8 cellular contexts compared by ENCODE assay signal in the genomic region with DNA sequence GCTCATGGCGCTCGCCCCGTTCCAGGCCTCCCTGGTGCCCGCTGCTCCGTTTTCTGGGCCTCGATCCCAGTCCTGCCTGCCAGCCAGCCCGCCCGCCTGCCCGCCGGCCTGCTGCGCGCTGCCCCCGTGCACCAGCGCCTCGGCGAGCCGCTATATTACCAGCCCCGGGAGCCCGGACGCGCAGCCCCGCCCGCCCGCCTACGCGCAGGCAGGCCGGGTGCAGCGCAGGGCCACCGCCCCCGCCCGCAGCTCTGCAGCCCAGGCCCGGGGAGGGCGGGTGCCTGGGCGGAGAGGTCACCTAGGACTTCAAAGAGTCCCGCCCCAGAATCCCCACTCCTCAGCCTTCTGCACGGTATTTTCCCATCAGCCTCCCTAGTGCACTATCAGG. TPM values are rescaled to one million over a fixed set of nuclear protein-coding genes. Genes with fewer than 3 reads are reported as not detected.
DNase-seq lines count a peak whose midpoint lies in the region; ATAC-seq and TF ChIP-seq lines count a peak whose summit lies in the region.

Gene MAOB, minus strand, starts transcription at position 157 of the 388 bp plus-strand sequence. Its CDS starts 151 bp downstream, at position 6.

- H3K4ac ChIP-seq in H9 (ENCODE audit: low read depth, low read length): no peak within 1 kb of the TSS

- ATAC-seq in right cardiac atrium (peak; percentile 94 to 95), GM18873 (IDR thresholded peaks at IDR 0.05; ENCODE audit: low FRiP score, unreplicated experiment) (no peak), HG03159 (IDR thresholded peaks at IDR 0.05; ENCODE audit: unreplicated experiment) (no peak)

- WGBS in H9 (ENCODE audit: extremely low coverage, insufficient read length, low lambda C conversion rate): no CpG with 5 or more reads among the region's 36 CpGs
- under 1% methylated on average over 36 of the region's 36 CpGs for WGBS in right cardiac atrium
- WGBS in sigmoid colon, 2 donors: 0 to 2% methylated on average over 36 of the region's 36 CpGs

- H2BK120ac ChIP-seq in H9 (ENCODE audit: low read depth, low read length, poor library complexity, severe bottlenecking): no peak within 1 kb of the TSS

- H3K14ac ChIP-seq in H9 (ENCODE audit: insufficient read depth, low read length): peak within 1 kb of the TSS; percentile 55; the same call in 1 of the 2 replicates

- H3K4me1 Mint-ChIP-seq in H9: peaks cover 5% of the 10 kb centered on the region in 2 experiments

- H3K4me3 ChIP-seq in right cardiac atrium (ENCODE audit: low read length) (peak within 1 kb of the TSS; percentile 37), sigmoid colon (peak within 1 kb of the TSS; percentile 39 to 57 (median 54))

- no peak within 1 kb of the TSS for H3K18ac ChIP-seq in H9 (ENCODE audit: insufficient read length, low read depth, low read length)

- no peak within 1 kb of the TSS for H3K23ac ChIP-seq in H9 (ENCODE audit: insufficient read length, low read depth, low read length)

- H2BK20ac ChIP-seq in H9 (ENCODE audit: low read depth, low read length, poor library complexity, severe bottlenecking): no peak within 1 kb of the TSS

- H3K4me2 ChIP-seq in H9 (ENCODE audit: insufficient read depth, insufficient read length, low read length): no peak within 1 kb of the TSS

- H3K27me3 ChIP-seq in H9 (ENCODE audit: insufficient read depth, low read length): no peaks in the 10 kb centered on the region
- no peaks in the 10 kb centered on the region for H3K27me3 ChIP-seq in right cardiac atrium (ENCODE audit: control insufficient read depth, insufficient read depth)
- peaks cover 0 to 3% (median 0%) of the 10 kb centered on the region in 3 donors for H3K27me3 ChIP-seq in sigmoid colon

- H2AK5ac ChIP-seq in H9 (ENCODE audit: insufficient read length, low read length): no peak within 1 kb of the TSS

- no peak for TF ChIP-seq EP300 in sigmoid colon (IDR thresholded peaks at IDR 0.05)

- H2BK12ac ChIP-seq in H9 (ENCODE audit: insufficient read length, low read depth, low read length): no peak within 1 kb of the TSS

- H3K27ac ChIP-seq in H9 (ENCODE audit: insufficient read length, low read depth, low read length) (no peak within 1 kb of the TSS), right cardiac atrium (ENCODE audit: low read length) (peak within 1 kb of the TSS; percentile 54), sigmoid colon (peak within 1 kb of the TSS; percentile 66 to 78 (median 74))

- H3K36me3 Mint-ChIP-seq in H9 (ENCODE audit: insufficient read depth in 1 of 3, low read depth in 3 of 3): peaks cover 0 to 4% (median 2%) of the 10 kb centered on the region in 3 experiments; a peak in 2 of 7 replicates

- no peak within 1 kb of the TSS for H3T11ph ChIP-seq in H9 (ENCODE audit: low read length)

- no peak within 1 kb of the TSS for H3K27ac Mint-ChIP-seq in H9

- no peaks in the 10 kb centered on the region for H3K79me2 ChIP-seq in H9 (ENCODE audit: insufficient read depth, low read length)

- no peak for TF ChIP-seq CTCF in H9 (conservative IDR thresholded peaks at IDR 0.05)
- TF ChIP-seq CTCF in sigmoid colon (IDR thresholded peaks at IDR 0.05): no peak

- H4K5ac ChIP-seq in H9 (ENCODE audit: insufficient read length, low read depth, low read length): no peak within 1 kb of the TSS

- no peaks in the 10 kb centered on the region for H3K36me3 ChIP-seq in sigmoid colon

- H2AFZ ChIP-seq in H9 (ENCODE audit: low read length): no peak within 1 kb of the TSS

- intact Hi-C loops in right cardiac atrium (cut with DNase I) (no loop called here), sigmoid colon (cut with DNase I) (no loop called here)

- H4K8ac ChIP-seq in H9 (replicated peaks; ENCODE audit: insufficient read length, low read depth, low read length): no peak within 1 kb of the TSS

- peak within 1 kb of the TSS; percentile 41 to 48; a peak in 4 of 5 replicates for H3K4me3 Mint-ChIP-seq in H9

- no peak within 1 kb of the TSS for H2BK5ac ChIP-seq in H9 (ENCODE audit: insufficient read length, low read length)

- H3K79me1 ChIP-seq in H9 (ENCODE audit: insufficient read depth, low read depth, low read length, poor library complexity, severe bottlenecking): no peaks in the 10 kb centered on the region

- H3K9me3 ChIP-seq in H9 (ENCODE audit: control insufficient read depth, low read depth, low read length) (peaks cover 25% of the 10 kb centered on the region), right cardiac atrium (ENCODE audit: control insufficient read depth, low read length) (no peaks in the 10 kb centered on the region), sigmoid colon (no peaks in the 10 kb centered on the region)

- peak; percentile 45 for DNase-seq in H9
- peak; percentile 18 for DNase-seq in activated naive CD4-positive, alpha-beta T cell treated with anti-CD3 and anti-CD28 coated beads, Interleukin-2, amount 50 U/mL, for 16 hours
- peak; percentile 51 to 83 (median 82) for DNase-seq in right cardiac atrium
- peak; percentile 72 for DNase-seq in sigmoid colon
- DNase-seq in NCI-H82 treated with DMSO at 0.1 percent for 48 hours (lab: John Stamatoyannopoulos, UW; ENCODE audit: unreplicated experiment): no peak
- no peak for DNase-seq in OCI-M2 (lab: John Stamatoyannopoulos, UW; ENCODE audit: unreplicated experiment)

- peaks cover 40% of the 10 kb centered on the region for H3K27me3 Mint-ChIP-seq in H9 (ENCODE audit: low read depth)

- peaks cover 57 to 70% of the 10 kb centered on the region in 2 experiments for H3K9me3 Mint-ChIP-seq in H9

- H4K91ac ChIP-seq in H9 (ENCODE audit: insufficient read length, low read depth, low read length): no peak within 1 kb of the TSS

- H3K9ac ChIP-seq in H9 (ENCODE audit: extremely low read depth, insufficient read length, low read length): no peak within 1 kb of the TSS

- no peaks in the 10 kb centered on the region for H3K4me1 ChIP-seq in H9 (ENCODE audit: insufficient read depth, low read length)
- peaks cover 7% of the 10 kb centered on the region for H3K4me1 ChIP-seq in right cardiac atrium (ENCODE audit: control insufficient read depth, insufficient read depth, low read length)
- peaks cover 0 to 5% (median 0%) of the 10 kb centered on the region in 4 donors for H3K4me1 ChIP-seq in sigmoid colon

- no peak within 1 kb of the TSS for H2BK15ac ChIP-seq in H9 (ENCODE audit: low read depth, low read length)

- H3K23me2 ChIP-seq in H9 (ENCODE audit: insufficient read length, low read depth, low read length, poor library complexity, severe bottlenecking): peaks cover 8% of the 10 kb centered on the region

- TF ChIP-seq POLR2A in sigmoid colon (IDR thresholded peaks at IDR 0.05): no peak

- no peak within 1 kb of the TSS for H3K56ac ChIP-seq in H9 (ENCODE audit: insufficient read length, low read depth, low read length)

- H4K20me1 ChIP-seq in H9 (ENCODE audit: control insufficient read depth, insufficient read depth, insufficient read length): no peaks in the 10 kb centered on the region

RNA-seq across cellular contexts. Expression of gene MAOB, which starts in this region (rescaled TPM):
- total RNA-seq in H9 (2021) (1.1 and 1.4 TPM in 2 replicates), right cardiac atrium (10 to 100 TPM; 71.7 to 93.6 (median 84.3) TPM), sigmoid colon (10 to 100 TPM; 23.2 to 65.4 (median 32.1) TPM)
- polyA plus RNA-seq in right cardiac atrium (59.7 TPM), sigmoid colon (1 to 10 TPM; 5.2 to 7.8 (median 5.5) TPM)

Comparison
In these comparisons a context has a peak if more than half of its experiments do, and no peak if none do; other contexts are left out.
1. RNA of gene MAOB (total RNA-seq): 71.7 to 93.6 TPM in right cardiac atrium and 23.2 to 65.4 TPM in sigmoid colon; 1.1 to 1.4 TPM in H9; every median in the first group is over 10 times any median in the second.
2. DNase-seq: peak in H9 (single experiment), activated naive CD4-positive, alpha-beta T cell treated with anti-CD3 and anti-CD28 coated beads, Interleukin-2, amount 50 U/mL, for 16 hours (single experiment), right cardiac atrium (3 of 3) and sigmoid colon (single experiment); none in NCI-H82 treated with DMSO at 0.1 percent for 48 hours (single experiment) and OCI-M2 (single experiment).
3. ATAC-seq: peak in right cardiac atrium (2 of 2); none in GM18873 (single experiment) and HG03159 (single experiment).